12 cellular contexts compared by ENCODE assay signal in genomic region chr17:347309-347708, GRCh38.
"Had no signal": no experiment of that assay in that cellular context is flagged by ENCODE, and none has a peak within 500 bp of the region (broad histone marks: within the 10 kb centered on the region; RNA-seq: fewer than 3 reads in every experiment).

No MANE protein-coding gene starts in this region.

- H3K27ac Mint-ChIP-seq: activated CD4-positive, alpha-beta T cell treated with anti-CD3 and anti-CD28 coated beads, Interleukin-2, amount 10 ng/mL, durations not matched to agents 24 days and 14 days; dendritic cell treated with granulocyte-macrophage colony-stimulating factor and Interleukin-4, amounts not matched to agents 40 ng/mL and 50 ng/mL, for 4 days; effector memory CD8-positive, alpha-beta T cell; stimulated activated naive B cell treated with anti-CD40 and anti-IgM and Interleukin-4, amounts not matched to agents 10 μg/mL and 1 μg/mL and 100 μg/mL, for 72 hours; T-helper 1 cell treated with Interleukin-12 subunit alpha and Interleukin-12 subunit beta and Interleukin-4 antibody, amounts not matched to agents 30 μg/mL and 1 μg/mL, for 36 hours; WTC11 had no signal

- H3K36me3 ChIP-seq: ovary had no signal

- H3K4me3 ChIP-seq: ovary had no signal

- H3K27me3 ChIP-seq: ovary had no signal

- H3K4me3 Mint-ChIP-seq: activated CD4-positive, alpha-beta T cell treated with anti-CD3 and anti-CD28 coated beads, Interleukin-2, amount 10 ng/mL, durations not matched to agents 24 days and 14 days; brain; dendritic cell treated with granulocyte-macrophage colony-stimulating factor and Interleukin-4, amounts not matched to agents 40 ng/mL and 50 ng/mL, for 4 days; effector memory CD8-positive, alpha-beta T cell; stimulated activated naive B cell treated with anti-CD40 and anti-IgM and Interleukin-4, amounts not matched to agents 10 μg/mL and 1 μg/mL and 100 μg/mL, for 72 hours; T-helper 1 cell treated with Interleukin-12 subunit alpha and Interleukin-12 subunit beta and Interleukin-4 antibody, amounts not matched to agents 30 μg/mL and 1 μg/mL, for 36 hours; WTC11 had no signal

- H3K27ac ChIP-seq: epithelial cell of prostate, ovary had no signal

- DNase-seq: activated CD4-positive, alpha-beta T cell treated with anti-CD3 and anti-CD28 coated beads, Interleukin-2, amount 10 ng/mL, durations not matched to agents 24 days and 14 days; activated naive CD4-positive, alpha-beta T cell treated with anti-CD3 and anti-CD28 coated beads, Interleukin-2, amount 50 U/mL, for 16 hours; cerebellar nuclear complex; effector memory CD8-positive, alpha-beta T cell; ovary; stimulated activated CD4-positive, alpha-beta T cell treated with anti-CD3 and anti-CD28 coated beads, Interleukin-1b, Interleukin-23, amount 100 ng/mL, for 48 hours; stimulated activated naive B cell treated with anti-CD40 and anti-IgM and Interleukin-4, amounts not matched to agents 10 μg/mL and 1 μg/mL and 100 μg/mL, for 72 hours had no signal

- ATAC-seq: effector memory CD8-positive, alpha-beta T cell; stimulated activated naive B cell treated with anti-CD40 and anti-IgM and Interleukin-4, amounts not matched to agents 10 μg/mL and 1 μg/mL and 100 μg/mL, for 72 hours; WTC11 had no signal

- H3K9me3 ChIP-seq: ovary had no signal

- H3K4me1 Mint-ChIP-seq: activated CD4-positive, alpha-beta T cell treated with anti-CD3 and anti-CD28 coated beads, Interleukin-2, amount 10 ng/mL, durations not matched to agents 24 days and 14 days; stimulated activated naive B cell treated with anti-CD40 and anti-IgM and Interleukin-4, amounts not matched to agents 10 μg/mL and 1 μg/mL and 100 μg/mL, for 72 hours had no signal

- H3K27me3 Mint-ChIP-seq: activated CD4-positive, alpha-beta T cell treated with anti-CD3 and anti-CD28 coated beads, Interleukin-2, amount 10 ng/mL, durations not matched to agents 24 days and 14 days; effector memory CD8-positive, alpha-beta T cell had no signal

- H3K36me3 Mint-ChIP-seq: brain, WTC11 had no signal
